16 cellular contexts compared by ENCODE assay signal in genomic region chr14:93736378-93737014, GRCh38. TPM values are rescaled to one million over a fixed set of nuclear protein-coding genes. Genes with fewer than 3 reads are reported as not detected.
DNase-seq lines count a peak whose midpoint lies in the region; ATAC-seq and TF ChIP-seq lines count a peak whose summit lies in the region.
"Had no signal": no experiment of that assay in that cellular context is flagged by ENCODE, and none has a peak within 500 bp of the region (broad histone marks: within the 10 kb centered on the region; RNA-seq: fewer than 3 reads in every experiment).

No MANE protein-coding gene starts in this region.

- peaks cover 1% of the 10 kb centered on the region; the same call in 1 of the 2 replicates for H3K27me3 ChIP-seq in GM06990 (replicated peaks; ENCODE audit: control insufficient read depth, insufficient read depth, low read length)

- no peak for DNase-seq in GM06990 (ENCODE audit: extremely low read depth, insufficient read length)
- DNase-seq in HPDE6-E6E7 (ENCODE audit: extremely low spot score), result peak; percentile 15
- no peak for DNase-seq in astrocyte of the cerebellum (ENCODE audit: low read depth)
- no peak for DNase-seq in neural crest cell (ENCODE audit: low read depth, low spot score)
- no peak for DNase-seq in T-helper 9 cell
- DNase-seq in activated effector memory CD4-positive, alpha-beta T cell treated with Interleukin-2 at 50 U/mL for 16 hours, result no peak
- no peak for DNase-seq in stimulated activated naive CD4-positive, alpha-beta T cell treated with Interleukin-2 at 50 U/mL for 16 hours (lab: John Stamatoyannopoulos, UW)
- DNase-seq: activated naive CD4-positive, alpha-beta T cell treated with anti-CD3 and anti-CD28 coated beads for 36 hours; cerebellar nuclear complex; DMS153; NCI-H1417 treated with DMSO at 0.1 percent for 48 hours; SW 1271 had no signal

- no peaks in the 10 kb centered on the region for H3K36me3 ChIP-seq in GM06990 (ENCODE audit: control insufficient read depth, insufficient read depth, low read length)

- peaks cover 3% of the 10 kb centered on the region for H3K4me1 Mint-ChIP-seq in neural crest cell

- H3K9me3 Mint-ChIP-seq in neural crest cell, result no peaks in the 10 kb centered on the region
- H3K9me3 Mint-ChIP-seq: activated naive CD4-positive, alpha-beta T cell treated with anti-CD3 and anti-CD28 coated beads for 36 hours had no signal

- no peak overlapping the region for H3K27ac Mint-ChIP-seq in neural crest cell (ENCODE audit: unreplicated experiment)
- H3K27ac Mint-ChIP-seq: activated naive CD4-positive, alpha-beta T cell treated with anti-CD3 and anti-CD28 coated beads for 36 hours had no signal

- peak; percentile 58 for TF ChIP-seq CTCF in GM06990 (IDR thresholded peaks at IDR 0.05; ENCODE audit: insufficient read depth, low read length, poor library complexity, severe bottlenecking)
- peak; percentile 3 for TF ChIP-seq CTCF in astrocyte of the cerebellum (IDR thresholded peaks at IDR 0.05; ENCODE audit: low read depth, low read length, missing control alignments)
- peak; percentile 49 for TF ChIP-seq CTCF in neural crest cell (conservative IDR thresholded peaks at IDR 0.05)

- no peaks in the 10 kb centered on the region for H3K27me3 Mint-ChIP-seq in neural crest cell (ENCODE audit: low read depth)

- in situ Hi-C loops in astrocyte of the cerebellum (cut with HindIII; ENCODE audit: low sequenced_read_pairs), result no loop called here

- no peak overlapping the region for H3K4me3 Mint-ChIP-seq in neural crest cell
- H3K4me3 Mint-ChIP-seq: activated naive CD4-positive, alpha-beta T cell treated with anti-CD3 and anti-CD28 coated beads for 36 hours had no signal

- no peak for ATAC-seq in GM18909 (IDR thresholded peaks at IDR 0.05; ENCODE audit: poor library complexity, unreplicated experiment)
- ATAC-seq: esophagus mucosa had no signal

- H3K4me3 ChIP-seq in GM06990 (replicated peaks; ENCODE audit: low read depth, low read length) (no peak overlapping the region), astrocyte of the cerebellum (ENCODE audit: low read depth, low read length) (no peak overlapping the region)

- no peaks in the 10 kb centered on the region for H3K36me3 Mint-ChIP-seq in neural crest cell (ENCODE audit: low read depth)

RNA-seq across cellular contexts. Expression of gene PRIMA1, which starts 51.8 kb away (rescaled TPM):
- 2.0 and 2.1 TPM in 2 replicates for total RNA-seq in neural crest cell
- total RNA-seq: activated naive CD4-positive, alpha-beta T cell treated with anti-CD3 and anti-CD28 coated beads for 36 hours; mononuclear cell; pulmonary artery endothelial cell had no signal

Comparison
In these comparisons a context has a peak if more than half of its experiments do, and no peak if none do; other contexts are left out.
1. CTCF ChIP-seq: peak in every context shown above with its lines; median percentile 58 in GM06990; 49 in neural crest cell; 3 in astrocyte of the cerebellum.